17 cellular contexts compared by ENCODE assay signal in the genomic region with DNA sequence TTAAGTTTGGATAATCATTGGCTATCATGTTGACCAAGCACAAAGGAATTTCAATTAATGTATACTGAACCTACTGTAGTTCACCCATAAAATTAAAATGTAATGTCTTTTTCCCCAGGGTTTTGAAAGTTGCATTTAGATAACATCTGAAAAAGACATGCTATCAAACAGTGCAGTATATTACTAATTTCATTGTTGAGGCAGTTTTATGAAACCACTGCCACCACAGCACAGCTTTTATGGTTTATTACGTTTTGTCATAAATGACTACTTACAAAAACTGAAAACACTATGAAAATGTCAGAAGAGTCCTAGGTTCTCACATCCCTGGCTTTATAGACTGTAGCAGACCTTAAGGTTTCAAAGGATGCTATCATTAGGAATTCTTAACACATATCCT. TPM values are rescaled to one million over a fixed set of nuclear protein-coding genes. Genes with fewer than 3 reads are reported as not detected.
DNase-seq lines count a peak whose midpoint lies in the region; ATAC-seq and TF ChIP-seq lines count a peak whose summit lies in the region.
"Had no signal": no experiment of that assay in that cellular context is flagged by ENCODE, and none has a peak within 500 bp of the region (broad histone marks: within the 10 kb centered on the region; RNA-seq: fewer than 3 reads in every experiment).

No MANE protein-coding gene starts in this region.

- TF ChIP-seq CTCF in GM12865 (IDR thresholded peaks at IDR 0.05; ENCODE audit: insufficient read depth, low read depth, low read length, missing control alignments), result no peak
- no peak for TF ChIP-seq CTCF in Caco-2 (IDR thresholded peaks at IDR 0.05; ENCODE audit: insufficient read depth in 1 of 2, low read depth in 1 of 2, low read length in 1 of 2, severe bottlenecking in 1 of 2, unreplicated experiment in 1 of 2)

- CTCF ChIA-PET in Caco-2 (lab: Charles Lee), result no interaction called here

- H3K27me3 ChIP-seq in Caco-2 (replicated peaks; ENCODE audit: control insufficient read depth, insufficient read depth, low read length), result no peaks in the 10 kb centered on the region

- no peak for ATAC-seq in stimulated activated memory B cell treated with anti-CD40 and anti-IgM and Interleukin-4, amounts not matched to agents 10 μg/mL and 1 μg/mL and 100 μg/mL, for 72 hours
- ATAC-seq: HCT116, K562 had no signal

- no peaks in the 10 kb centered on the region for H3K36me3 Mint-ChIP-seq in stimulated activated memory B cell treated with anti-CD40 and anti-IgM and Interleukin-4, amounts not matched to agents 10 μg/mL and 1 μg/mL and 100 μg/mL, for 72 hours
- H3K36me3 Mint-ChIP-seq in Caco-2 (ENCODE audit: insufficient read depth, unreplicated experiment), result no peaks in the 10 kb centered on the region

- H3K27ac Mint-ChIP-seq in stimulated activated memory B cell treated with anti-CD40 and anti-IgM and Interleukin-4, amounts not matched to agents 10 μg/mL and 1 μg/mL and 100 μg/mL, for 72 hours, result no peak overlapping the region
- H3K27ac Mint-ChIP-seq in Caco-2 (ENCODE audit: unreplicated experiment), result no peak overlapping the region
- H3K27ac Mint-ChIP-seq: CD4-positive, alpha-beta T cell had no signal

- H3K36me3 ChIP-seq in Caco-2 (ENCODE audit: control insufficient read depth, insufficient read depth, low read length), result no peaks in the 10 kb centered on the region

- no TSS peak for BruUV-seq in Caco-2 (replicated peaks; lab: Mats Ljungman, UMichigan)

- POLR2A ChIA-PET in Caco-2 (lab: Charles Lee), result no interaction called here

- H3K4me3 ChIP-seq in GM12865 (ENCODE audit: low read depth, low read length) (no peak overlapping the region), Caco-2 (ENCODE audit: low read depth, low read length) (no peak overlapping the region)
- H3K4me3 ChIP-seq: K562 had no signal

- no peaks in the 10 kb centered on the region for H3K27me3 Mint-ChIP-seq in stimulated activated memory B cell treated with anti-CD40 and anti-IgM and Interleukin-4, amounts not matched to agents 10 μg/mL and 1 μg/mL and 100 μg/mL, for 72 hours
- H3K27me3 Mint-ChIP-seq in Caco-2 (ENCODE audit: insufficient read depth, unreplicated experiment), result no peaks in the 10 kb centered on the region

- H3K4me3 Mint-ChIP-seq in stimulated activated memory B cell treated with anti-CD40 and anti-IgM and Interleukin-4, amounts not matched to agents 10 μg/mL and 1 μg/mL and 100 μg/mL, for 72 hours, result no peak overlapping the region
- no peak overlapping the region for H3K4me3 Mint-ChIP-seq in Caco-2 (ENCODE audit: unreplicated experiment)
- H3K4me3 Mint-ChIP-seq: CD4-positive, alpha-beta T cell had no signal

- H3K4me1 ChIP-seq in Caco-2, result no peaks in the 10 kb centered on the region

- H3K4me1 Mint-ChIP-seq in stimulated activated memory B cell treated with anti-CD40 and anti-IgM and Interleukin-4, amounts not matched to agents 10 μg/mL and 1 μg/mL and 100 μg/mL, for 72 hours, result no peaks in the 10 kb centered on the region
- H3K4me1 Mint-ChIP-seq in Caco-2 (ENCODE audit: low read depth, unreplicated experiment), result no peaks in the 10 kb centered on the region

- DNase-seq in GM12865 (ENCODE audit: low read depth), result peak; percentile 31
- peak; percentile 17 for DNase-seq in LoVo (ENCODE audit: low spot score)
- DNase-seq in left kidney (ENCODE audit: low read depth, low spot score), result peak; percentile 10
- no peak for DNase-seq in putamen (ENCODE audit: low spot score)
- DNase-seq in Caco-2, result no peak
- DNase-seq: ACHN; AML-193; CD4-positive, alpha-beta T cell; DMS153; DMS79; GOT3; H7; IMR-90 had no signal

- H3K9me3 Mint-ChIP-seq in stimulated activated memory B cell treated with anti-CD40 and anti-IgM and Interleukin-4, amounts not matched to agents 10 μg/mL and 1 μg/mL and 100 μg/mL, for 72 hours, result peaks cover 20% of the 10 kb centered on the region
- peaks cover 47% of the 10 kb centered on the region for H3K9me3 Mint-ChIP-seq in Caco-2 (ENCODE audit: unreplicated experiment)

- peaks cover 6% of the 10 kb centered on the region for H3K9me3 ChIP-seq in Caco-2

- intact Hi-C loops in Caco-2 (cut with micrococcal nuclease; ENCODE audit: unreplicated experiment), result no loop called here

RNA-seq across cellular contexts. Expression of gene HAPLN1, which starts 32.0 kb away (rescaled TPM):
- 2.4 and 4.9 TPM in 2 replicates for total RNA-seq in Caco-2 (2022)
- total RNA-seq: CD4-positive, alpha-beta T cell; HT1080; K562 had no signal

Comparison
In these comparisons a context has a peak if more than half of its experiments do, and no peak if none do; other contexts are left out.
1. DNase-seq: peak in GM12865 (single experiment), LoVo (single experiment) and left kidney (single experiment); none in putamen (single experiment) and Caco-2 (0 of 2).